In the genomic region with DNA sequence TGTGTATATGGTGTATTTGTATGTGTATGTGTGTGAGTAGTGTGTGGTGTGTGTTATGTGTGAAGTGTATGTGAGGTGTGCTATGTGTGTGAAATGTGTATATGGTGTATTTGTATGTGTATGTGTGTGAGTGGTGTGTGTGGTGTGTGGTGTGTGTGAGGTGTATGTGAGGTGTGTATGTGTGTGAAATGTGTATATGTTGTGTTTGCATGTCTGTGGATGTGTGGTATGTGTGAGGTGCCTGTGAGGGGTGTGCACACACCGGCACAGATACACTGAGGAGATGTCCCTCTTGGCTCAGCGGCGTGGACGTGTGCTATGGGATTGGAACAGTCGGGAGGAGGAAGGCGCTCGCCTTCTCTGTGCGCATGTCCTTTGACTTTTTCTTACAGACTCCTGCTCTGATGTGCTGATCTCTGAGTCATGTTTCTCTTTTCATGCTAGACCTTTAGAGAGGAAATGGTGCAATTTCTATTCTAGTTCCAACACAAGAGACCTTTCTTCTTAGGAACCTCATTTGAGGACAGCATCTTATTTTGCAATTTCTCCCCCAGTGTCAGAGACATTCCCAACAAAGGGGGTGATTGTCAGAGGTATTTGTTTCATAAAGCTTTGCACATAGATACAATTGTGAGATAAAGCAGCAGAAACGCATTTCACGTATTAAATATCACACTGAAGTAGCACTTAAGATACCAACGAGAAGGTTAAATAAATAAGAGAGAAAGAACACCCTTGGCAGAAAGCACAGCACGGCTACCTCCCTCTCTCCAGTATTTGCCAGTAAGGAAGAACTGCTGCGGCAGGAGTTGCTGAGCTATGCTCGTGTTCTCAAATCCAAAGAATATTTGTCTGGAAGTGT, we compare ENCODE assay signal across 8 cellular contexts. TPM values are rescaled to one million over a fixed set of nuclear protein-coding genes. Genes with fewer than 3 reads are reported as not detected.
A peak's percentile ranks its signal among the peaks of the same experiment; 100 is the strongest.
DNase-seq lines count a peak whose midpoint lies in the region; ATAC-seq and TF ChIP-seq lines count a peak whose summit lies in the region.

No MANE protein-coding gene starts in this region.

- intact Hi-C loops in activated CD4-positive, alpha-beta T cell treated with anti-CD3 and anti-CD28 coated beads for 36 hours (cut with DNase I, micrococcal nuclease) = loop anchor here in 1 of 2 experiments (1.0 to 5.0 kb wide), 2 partner anchors 19 to 182 kb away; no protein-coding TSS in a partner anchor
- intact Hi-C loops in body of pancreas (cut with DNase I) = no loop called here

- POLR2A ChIA-PET in activated CD4-positive, alpha-beta T cell treated with anti-CD3 and anti-CD28 coated beads for 36 hours (lab: Charles Lee) = no interaction called here

- no peaks in the 10 kb centered on the region for H3K36me3 Mint-ChIP-seq in activated CD4-positive, alpha-beta T cell treated with anti-CD3 and anti-CD28 coated beads for 36 hours (ENCODE audit: low read depth)
- H3K36me3 Mint-ChIP-seq in type B pancreatic cell = no peaks in the 10 kb centered on the region

- CTCF ChIA-PET in activated CD4-positive, alpha-beta T cell treated with anti-CD3 and anti-CD28 coated beads for 36 hours (lab: Charles Lee) = interaction anchor here (1.0 kb wide), 1 partner anchor 314 kb away, joined by 3 read pairs; no protein-coding TSS in a partner anchor

- no peak overlapping the region for H3K9ac ChIP-seq in mesendoderm (ENCODE audit: low read length)

- H3K4me2 ChIP-seq in mesendoderm (ENCODE audit: low read length) = no peak overlapping the region

- peak; percentile 97 for ATAC-seq in activated CD4-positive, alpha-beta T cell treated with anti-CD3 and anti-CD28 coated beads for 36 hours
- ATAC-seq in body of pancreas (peak; percentile 73), HG03378 (IDR thresholded peaks at IDR 0.05; ENCODE audit: unreplicated experiment) (no peak)

- no peaks in the 10 kb centered on the region for H3K9me3 ChIP-seq in body of pancreas

- no peak overlapping the region for H3K4ac ChIP-seq in mesendoderm (ENCODE audit: low read depth, low read length)

- H4K8ac ChIP-seq in mesendoderm (ENCODE audit: low read depth, low read length) = no peak overlapping the region

- H3K36me3 ChIP-seq in body of pancreas (replicated peaks in 1 of 2; ENCODE audit: insufficient read depth in 1 of 2, low read depth in 2 of 2) = no peaks in the 10 kb centered on the region
- no peaks in the 10 kb centered on the region for H3K36me3 ChIP-seq in mesendoderm (ENCODE audit: control insufficient read depth, insufficient read depth, low read length)

- H3K9me3 Mint-ChIP-seq in activated CD4-positive, alpha-beta T cell treated with anti-CD3 and anti-CD28 coated beads for 36 hours (ENCODE audit: low read depth) = no peaks in the 10 kb centered on the region
- H3K9me3 Mint-ChIP-seq in type B pancreatic cell = no peaks in the 10 kb centered on the region

- no peak overlapping the region for H2BK120ac ChIP-seq in mesendoderm (ENCODE audit: low read depth, low read length)

- no peak overlapping the region for H4K5ac ChIP-seq in mesendoderm (ENCODE audit: low read length)

- H3K27ac ChIP-seq in body of pancreas (peak overlapping the region in 1 of 4 donors; percentile 51), mesendoderm (ENCODE audit: low read depth, low read length) (no peak overlapping the region)

- no peaks in the 10 kb centered on the region for H3K79me2 ChIP-seq in mesendoderm (ENCODE audit: control insufficient read depth, insufficient read depth, low read length)

- no peaks in the 10 kb centered on the region for H3K4me1 ChIP-seq in body of pancreas
- H3K4me1 ChIP-seq in mesendoderm (ENCODE audit: control insufficient read depth, low read depth, low read length) = no peaks in the 10 kb centered on the region

- H3K27me3 ChIP-seq in body of pancreas (no peaks in the 10 kb centered on the region), mesendoderm (ENCODE audit: insufficient read depth, low read length, poor library complexity) (no peaks in the 10 kb centered on the region)

- no peak overlapping the region for H3K23ac ChIP-seq in mesendoderm (ENCODE audit: low read length)

- no peaks in the 10 kb centered on the region for H3K79me1 ChIP-seq in mesendoderm (ENCODE audit: low read length)

- H3K27me3 Mint-ChIP-seq in activated CD4-positive, alpha-beta T cell treated with anti-CD3 and anti-CD28 coated beads for 36 hours = peaks cover 10% of the 10 kb centered on the region
- H3K27me3 Mint-ChIP-seq in type B pancreatic cell = no peaks in the 10 kb centered on the region

- H3K4me1 Mint-ChIP-seq in activated CD4-positive, alpha-beta T cell treated with anti-CD3 and anti-CD28 coated beads for 36 hours = peaks cover 6% of the 10 kb centered on the region
- H3K4me1 Mint-ChIP-seq in type B pancreatic cell (ENCODE audit: unreplicated experiment) = peaks cover 9% of the 10 kb centered on the region

- peak; percentile 52 for DNase-seq in activated CD4-positive, alpha-beta T cell treated with anti-CD3 and anti-CD28 coated beads for 36 hours
- DNase-seq in activated CD4-positive, alpha-beta T cell treated with anti-CD3 and anti-CD28 coated beads for 4 hours = no peak
- peak; percentile 45 for DNase-seq in NCI-H345 treated with DMSO at 0.1 percent for 48 hours (lab: John Stamatoyannopoulos, UW; ENCODE audit: unreplicated experiment)
- DNase-seq in body of pancreas = peak in 2 of 4 donors; percentile 30 to 35
- peak; percentile 34 for DNase-seq in mesendoderm
- DNase-seq in type B pancreatic cell (ENCODE audit: extremely low spot score, unreplicated experiment) = no peak
- no peak for DNase-seq in amygdala (lab: John Stamatoyannopoulos, UW)

- no peak overlapping the region for H3K56ac ChIP-seq in mesendoderm (ENCODE audit: low read length)

- H2AK5ac ChIP-seq in mesendoderm (ENCODE audit: low read length) = no peak overlapping the region

- no peak overlapping the region for H3K4me3 Mint-ChIP-seq in activated CD4-positive, alpha-beta T cell treated with anti-CD3 and anti-CD28 coated beads for 36 hours
- H3K4me3 Mint-ChIP-seq in type B pancreatic cell = no peak overlapping the region

- 28 to 34% methylated on average over 14 of the region's 14 CpGs for WGBS in body of pancreas, 2 donors
- WGBS in mesendoderm (ENCODE audit: extremely low coverage, insufficient coverage, low lambda C conversion rate) = no CpG with 5 or more reads among the region's 14 CpGs

- H3K4me3 ChIP-seq in body of pancreas (no peak overlapping the region), mesendoderm (ENCODE audit: low read length) (no peak overlapping the region)

- H3K18ac ChIP-seq in mesendoderm (ENCODE audit: low read length) = no peak overlapping the region

- no peak for TF ChIP-seq POLR2A in body of pancreas (IDR thresholded peaks at IDR 0.05)

- no peak overlapping the region for H3K27ac Mint-ChIP-seq in activated CD4-positive, alpha-beta T cell treated with anti-CD3 and anti-CD28 coated beads for 36 hours
- H3K27ac Mint-ChIP-seq in type B pancreatic cell = no peak overlapping the region

- TF ChIP-seq CTCF in body of pancreas (IDR thresholded peaks at IDR 0.05) (no peak), type B pancreatic cell (conservative IDR thresholded peaks at IDR 0.05) (no peak)

- H2BK5ac ChIP-seq in mesendoderm (ENCODE audit: low read length) = no peak overlapping the region

- H2BK15ac ChIP-seq in mesendoderm (replicated peaks; ENCODE audit: low read depth) = no peak overlapping the region

RNA-seq across cellular contexts. Expression of a gene that starts 11.3 kb away (rescaled TPM):
- not detected for total RNA-seq in activated CD4-positive, alpha-beta T cell treated with anti-CD3 and anti-CD28 coated beads for 36 hours
- total RNA-seq in body of pancreas (1 to 10 TPM; 5.4 to 6.9 TPM), type B pancreatic cell (ENCODE audit: low replicate concordance) (60.6 and 64.4 TPM in 2 replicates)
- polyA plus RNA-seq in mesendoderm (2013, experiment 1 of 2) = 1.5 TPM
- polyA plus RNA-seq in mesendoderm (2013, experiment 2 of 2) = 1.5 TPM

Comparison
In these comparisons a context has a peak if more than half of its experiments do, and no peak if none do; other contexts are left out.
1. DNase-seq: peak in activated CD4-positive, alpha-beta T cell treated with anti-CD3 and anti-CD28 coated beads for 36 hours (single experiment), NCI-H345 treated with DMSO at 0.1 percent for 48 hours (single experiment) and mesendoderm (single experiment); none in activated CD4-positive, alpha-beta T cell treated with anti-CD3 and anti-CD28 coated beads for 4 hours (0 of 2), type B pancreatic cell (single experiment) and amygdala (0 of 56).
2. RNA of a gene that starts 11.3 kb away (total RNA-seq): 60.6 to 64.4 TPM in type B pancreatic cell and 5.4 to 6.9 TPM in body of pancreas; not detected in activated CD4-positive, alpha-beta T cell treated with anti-CD3 and anti-CD28 coated beads for 36 hours; every median in the first group is over 4 times any median in the second.